ENCODE assay signal across 8 cellular contexts in the genomic region with DNA sequence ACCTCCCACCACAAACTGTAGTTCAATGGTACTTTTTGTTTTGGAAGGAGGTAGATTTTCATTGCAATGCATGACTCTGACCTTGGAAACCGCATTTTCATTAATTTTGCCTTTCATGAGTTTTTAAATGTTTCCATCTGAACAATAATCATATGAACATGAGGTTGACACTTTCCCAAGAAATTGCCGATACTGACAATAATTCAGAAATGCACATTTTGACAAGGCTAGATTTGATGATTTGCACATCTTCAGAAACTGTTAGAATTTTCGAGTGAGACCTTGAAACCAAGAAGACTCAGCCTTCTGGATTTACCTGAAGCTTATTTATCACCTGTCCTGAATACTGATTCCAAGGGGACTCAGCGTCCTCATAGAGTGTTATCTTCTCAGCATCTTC.
"Had no signal": no experiment of that assay in that cellular context is flagged by ENCODE, and none has a peak within 500 bp of the region (broad histone marks: within the 10 kb centered on the region; RNA-seq: fewer than 3 reads in every experiment).

No MANE protein-coding gene starts in this region.

- DNase-seq: GDM1, GF-D8 had no signal

- FAIRE-seq: G401.6, GM12878, GM12891, GM12892, GM18507, GM19239 had no signal

- H3K4me3 ChIP-seq: GM12878 had no signal

- ATAC-seq: GM12878 had no signal
